19 cellular contexts compared by ENCODE assay signal in the genomic region with DNA sequence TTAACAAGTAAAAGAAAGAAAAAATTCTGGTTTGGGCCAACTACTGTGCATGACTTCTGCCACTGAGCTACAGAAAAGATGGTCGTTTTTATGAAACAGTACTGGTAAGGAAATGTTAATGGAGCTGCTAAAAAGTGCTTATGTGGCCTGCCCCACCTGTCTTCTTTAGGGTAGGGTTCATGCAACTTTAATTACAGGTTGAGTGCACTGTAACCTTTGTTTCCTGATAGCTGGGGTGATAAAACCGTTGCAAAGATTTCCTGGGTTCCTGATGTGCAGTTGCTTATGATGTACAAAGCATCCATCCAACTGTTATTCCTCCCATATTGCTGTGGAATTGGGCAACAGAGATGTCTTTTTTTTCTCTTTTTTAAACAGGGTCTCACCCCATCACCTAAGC.
"Had no signal": no experiment of that assay in that cellular context is flagged by ENCODE, and none has a peak within 500 bp of the region (broad histone marks: within the 10 kb centered on the region; RNA-seq: fewer than 3 reads in every experiment).

No MANE protein-coding gene starts in this region.

- H3K27ac Mint-ChIP-seq: IgD-negative memory B cell had no signal

- H3K9me3 Mint-ChIP-seq: IgD-negative memory B cell had no signal

- H3K27ac ChIP-seq: KMS-11, RWPE1, SJCRH30 had no signal

- H3K9ac ChIP-seq: KMS-11 had no signal

- H3K9me3 ChIP-seq: SJCRH30 had no signal

- H3K4me3 ChIP-seq: K562, SJCRH30 had no signal

- DNase-seq: Kasumi-1, MM.1S, NCI-H1092 treated with DMSO at 0.1 percent for 48 hours, NCI-H1436, NCI-H187, NCI-H2029, NCI-H2081 treated with DMSO at 0.1 percent for 48 hours, NCI-H2227 treated with DMSO at 0.1 percent for 48 hours, NCI-H524, NCI-H526 treated with DMSO at 0.1 percent for 48 hours, NCI-H774, SHP77 treated with DMSO at 0.1 percent for 48 hours, SJCRH30 had no signal

- ATAC-seq: K562, Panc1, Right ventricle myocardium inferior had no signal

- H3K4me3 Mint-ChIP-seq: IgD-negative memory B cell had no signal

- H3K36me3 ChIP-seq: SJCRH30 had no signal

- H3K4me1 Mint-ChIP-seq: IgD-negative memory B cell had no signal

- FAIRE-seq: K562 had no signal

- H3K4me2 ChIP-seq: KMS-11 had no signal
